11 cellular contexts compared by ENCODE assay signal in the genomic region with DNA sequence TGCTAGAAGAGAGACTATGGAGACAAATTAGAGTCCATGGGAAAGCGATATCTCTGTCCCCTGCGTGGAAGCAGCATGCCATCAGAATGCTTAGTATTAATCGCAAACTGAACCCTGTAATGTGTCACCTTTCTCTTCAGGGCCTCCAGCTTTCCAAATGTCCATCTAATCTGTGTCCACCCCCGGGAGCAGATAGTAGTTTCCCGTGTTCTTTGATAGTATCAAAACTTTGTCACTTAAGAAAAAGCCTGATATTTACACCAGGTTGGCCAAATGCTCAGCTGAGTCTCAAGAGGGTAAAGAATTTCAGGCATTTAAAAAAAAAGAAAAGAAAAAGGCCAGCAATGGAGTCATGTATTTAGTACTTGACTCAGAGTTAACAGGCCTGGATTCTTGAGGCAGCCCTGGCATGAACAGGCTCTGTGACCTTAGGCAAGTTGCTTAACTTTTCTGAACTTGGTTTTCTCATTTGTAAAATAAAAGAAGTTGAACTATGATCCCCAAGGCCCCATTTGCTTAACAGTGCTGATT. TPM values are rescaled to one million over a fixed set of nuclear protein-coding genes. Genes with fewer than 3 reads are reported as not detected.
DNase-seq lines count a peak whose midpoint lies in the region; ATAC-seq lines count a peak whose summit lies in the region.
"Had no signal": no experiment of that assay in that cellular context is flagged by ENCODE, and none has a peak within 500 bp of the region (broad histone marks: within the 10 kb centered on the region; RNA-seq: fewer than 3 reads in every experiment).

No MANE protein-coding gene starts in this region.

- DNase-seq in AG20443 (ENCODE audit: low spot score) (peak; percentile 56), LHCN-M2 (ENCODE audit: low read depth) (peak; percentile 61), middle frontal gyrus (ENCODE audit: extremely low spot score, low spot score) (no peak), cerebellar nuclear complex (lab: John Stamatoyannopoulos, UW) (no peak), RKO (ENCODE audit: low spot score) (no peak)
- DNase-seq in natural killer cell treated with Interleukin-12 subunit alpha and Interleukin-12 subunit beta and Interleukin-15 and Interleukin-18, amount 100 ng/mL, for 72 hours (ENCODE audit: low spot score) = no peak
- DNase-seq: activated T-cell treated with anti-CD3 and anti-CD28 coated beads, Interleukin-2, amount 50 U/mL, for 48 hours; COR-L47 had no signal

- peak overlapping the region; percentile 44 for H3K27ac ChIP-seq in ectodermal cell (ENCODE audit: insufficient read depth, low read depth, low read length, poor library complexity, severe bottlenecking)

- H3K4me3 ChIP-seq in ectodermal cell (ENCODE audit: insufficient read depth, low read depth, low read length) = no peak overlapping the region

- H3K27me3 Mint-ChIP-seq in natural killer cell treated with Interleukin-12 subunit alpha and Interleukin-12 subunit beta and Interleukin-15 and Interleukin-18, amount 100 ng/mL, for 72 hours = no peaks in the 10 kb centered on the region

- no peaks in the 10 kb centered on the region for H3K27me3 ChIP-seq in ectodermal cell (ENCODE audit: control insufficient read depth, insufficient read depth, low read length, poor library complexity, severe bottlenecking)
- H3K27me3 ChIP-seq: neutrophil had no signal

- H3K4me3 Mint-ChIP-seq in natural killer cell treated with Interleukin-12 subunit alpha and Interleukin-12 subunit beta and Interleukin-15 and Interleukin-18, amount 100 ng/mL, for 72 hours = peak overlapping the region; percentile 42

- H3K9me3 Mint-ChIP-seq in natural killer cell treated with Interleukin-12 subunit alpha and Interleukin-12 subunit beta and Interleukin-15 and Interleukin-18, amount 100 ng/mL, for 72 hours = no peaks in the 10 kb centered on the region

- H3K36me3 Mint-ChIP-seq in natural killer cell treated with Interleukin-12 subunit alpha and Interleukin-12 subunit beta and Interleukin-15 and Interleukin-18, amount 100 ng/mL, for 72 hours = no peaks in the 10 kb centered on the region

- peaks cover 46% of the 10 kb centered on the region for H3K4me1 ChIP-seq in ectodermal cell (ENCODE audit: control insufficient read depth, insufficient read depth, low read length)

- no peak for ATAC-seq in natural killer cell treated with Interleukin-12 subunit alpha and Interleukin-12 subunit beta and Interleukin-15 and Interleukin-18, amount 100 ng/mL, for 72 hours
- no peak for ATAC-seq in HG03469 (IDR thresholded peaks at IDR 0.05; ENCODE audit: unreplicated experiment)

- peak overlapping the region; percentile 99 to 100 for H3K27ac Mint-ChIP-seq in natural killer cell treated with Interleukin-12 subunit alpha and Interleukin-12 subunit beta and Interleukin-15 and Interleukin-18, amount 100 ng/mL, for 72 hours

- no peaks in the 10 kb centered on the region for H3K36me3 ChIP-seq in ectodermal cell (ENCODE audit: control insufficient read depth, insufficient read depth, low read length)
- H3K36me3 ChIP-seq: neutrophil had no signal

- WGBS in ectodermal cell, 2 experiments = 28 to 40% methylated on average over 5 of the region's 5 CpGs

- peaks cover 39 to 47% of the 10 kb centered on the region in 2 donors for H3K4me1 Mint-ChIP-seq in natural killer cell treated with Interleukin-12 subunit alpha and Interleukin-12 subunit beta and Interleukin-15 and Interleukin-18, amount 100 ng/mL, for 72 hours (ENCODE audit: low read depth in 2 of 2)

- H3K9me3 ChIP-seq in ectodermal cell (ENCODE audit: control insufficient read depth, low read length) = no peaks in the 10 kb centered on the region
- H3K9me3 ChIP-seq: neutrophil had no signal

RNA-seq across cellular contexts. Expression of gene GSAP, which starts 10.4 kb away (rescaled TPM):
- 21.6 and 24.8 TPM in 2 replicates for total RNA-seq in LHCN-M2 (2014; rRNA removed)
- 5.7 TPM for polyA plus RNA-seq in LHCN-M2 (2012)
- 1.7 TPM for polyA plus RNA-seq in ectodermal cell (2013, experiment 1 of 4)
- polyA plus RNA-seq in ectodermal cell (2013, experiment 2 of 4) = 1.3 TPM
- polyA plus RNA-seq in ectodermal cell (2013, experiment 3 of 4) = 0.75 TPM
- 0.89 TPM for polyA plus RNA-seq in ectodermal cell (2013, experiment 4 of 4)
- total RNA-seq in natural killer cell treated with Interleukin-12 subunit alpha and Interleukin-12 subunit beta and Interleukin-15 and Interleukin-18, amount 100 ng/mL, for 72 hours = 10 to 100 TPM; 15.9 to 18.0 TPM

Comparison
In these comparisons a context has a peak if more than half of its experiments do, and no peak if none do; other contexts are left out.
1. DNase-seq: peak in AG20443 (single experiment) and LHCN-M2 (single experiment); none in natural killer cell treated with Interleukin-12 subunit alpha and Interleukin-12 subunit beta and Interleukin-15 and Interleukin-18, amount 100 ng/mL, for 72 hours (single experiment), middle frontal gyrus (single experiment), cerebellar nuclear complex (0 of 2) and RKO (single experiment).